17 cellular contexts compared by ENCODE assay signal in the genomic region with DNA sequence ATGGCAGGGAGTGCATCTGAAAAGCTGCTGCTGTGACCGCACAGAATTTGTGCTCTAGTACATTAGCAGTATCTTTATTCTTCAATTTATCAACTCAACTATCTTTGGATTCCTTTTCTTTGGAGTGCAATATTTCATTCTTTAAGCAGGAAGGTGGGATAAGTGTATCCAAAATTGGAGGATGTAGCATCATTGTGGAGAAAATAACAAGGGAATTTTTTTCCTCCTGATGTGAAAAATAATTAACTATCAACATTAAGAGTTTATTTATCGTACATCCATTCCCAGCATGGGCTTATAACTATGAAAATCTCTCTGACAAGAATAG. TPM values are rescaled to one million over a fixed set of nuclear protein-coding genes. Genes with fewer than 3 reads are reported as not detected.
A peak's percentile ranks its signal among the peaks of the same experiment; 100 is the strongest.
DNase-seq lines count a peak whose midpoint lies in the region; ATAC-seq and TF ChIP-seq lines count a peak whose summit lies in the region.
"Had no signal": no experiment of that assay in that cellular context is flagged by ENCODE, and none has a peak within 500 bp of the region (broad histone marks: within the 10 kb centered on the region; RNA-seq: fewer than 3 reads in every experiment).

No MANE protein-coding gene starts in this region.

- peaks cover 26% of the 10 kb centered on the region for H3K4me1 ChIP-seq in RWPE2 (ENCODE audit: insufficient read depth, poor library complexity, severe bottlenecking)
- H3K4me1 ChIP-seq in esophagus (ENCODE audit: control insufficient read depth in 2 of 2, insufficient read depth in 2 of 2, low read length in 1 of 2), result no peaks in the 10 kb centered on the region
- peaks cover 8 to 18% of the 10 kb centered on the region in 2 experiments for H3K4me1 ChIP-seq in neutrophil (ENCODE audit: control insufficient read depth in 1 of 2, insufficient read depth in 1 of 2, low read depth in 1 of 2, low read length in 1 of 2)
- H3K4me1 ChIP-seq: transverse colon had no signal

- no peak for DNase-seq in BJ (ENCODE audit: low read depth)
- no peak for DNase-seq in RWPE2 (ENCODE audit: low spot score)
- no peak for DNase-seq in DMS114 treated with DMSO at 0.1 percent for 48 hours (lab: John Stamatoyannopoulos, UW; ENCODE audit: unreplicated experiment)
- DNase-seq in superior temporal gyrus (ENCODE audit: extremely low spot score), result no peak
- no peak for DNase-seq in AML-193 (lab: John Stamatoyannopoulos, UW)
- DNase-seq in NCI-H446 treated with DMSO at 0.1 percent for 48 hours (lab: John Stamatoyannopoulos, UW), result no peak
- DNase-seq: activated CD8-positive, alpha-beta T cell treated with anti-CD3 and anti-CD28 coated beads, Interleukin-2, amount 10 ng/mL, durations not matched to agents 7 days and 5 days; foreskin melanocyte; GF-D8; Kasumi-1; NCI-H1694 treated with DMSO at 0.1 percent for 48 hours; NCI-H446; stimulated activated CD4-positive, alpha-beta T cell treated with anti-CD3 and anti-CD28 coated beads, Interleukin-4, amount 100 ng/mL, for 1 hour; transverse colon had no signal

- TF ChIP-seq CTCF in BJ (IDR thresholded peaks at IDR 0.05; ENCODE audit: insufficient read depth, low read depth, low read length), result no peak
- TF ChIP-seq CTCF in RWPE2 (IDR thresholded peaks at IDR 0.05; ENCODE audit: poor library complexity, severe bottlenecking), result no peak
- TF ChIP-seq CTCF in neutrophil (IDR thresholded peaks at IDR 0.05), result no peak

- CTCF ChIA-PET in BJ (lab: Yijun Ruan, JAX), result interaction anchor here (0.7 to 1.2 kb wide), 2 partner anchors 18 to 216 kb away, joined by 3 to 4 read pairs; no protein-coding TSS in a partner anchor

- 84 to 93% methylated on average over 2 of the region's 2 CpGs for WGBS in esophagus, 2 donors

- no peaks in the 10 kb centered on the region for H3K27me3 ChIP-seq in BJ (ENCODE audit: control insufficient read depth, insufficient read depth, low read length)
- H3K27me3 ChIP-seq in RWPE2 (ENCODE audit: insufficient read depth, poor library complexity, severe bottlenecking), result no peaks in the 10 kb centered on the region
- no peaks in the 10 kb centered on the region for H3K27me3 ChIP-seq in esophagus (ENCODE audit: control insufficient read depth in 1 of 2, insufficient read depth in 2 of 2, low read length in 2 of 2)
- H3K27me3 ChIP-seq in neutrophil, result no peaks in the 10 kb centered on the region
- H3K27me3 ChIP-seq: transverse colon had no signal

- H3K4me3 ChIP-seq in BJ (ENCODE audit: low read depth, low read length), result peak overlapping the region; percentile 1; the same call in 1 of the 2 replicates
- no peak overlapping the region for H3K4me3 ChIP-seq in RWPE2 (ENCODE audit: severe bottlenecking)
- H3K4me3 ChIP-seq in esophagus (ENCODE audit: low read depth in 1 of 2, low read length in 2 of 2), result no peak overlapping the region
- H3K4me3 ChIP-seq in neutrophil (ENCODE audit: low read depth in 1 of 2, low read length in 1 of 2), result peak overlapping the region in 1 of 2 experiments; percentile 32

- H3K36me3 ChIP-seq in BJ (ENCODE audit: control insufficient read depth, insufficient read depth, low read length), result no peaks in the 10 kb centered on the region
- no peaks in the 10 kb centered on the region for H3K36me3 ChIP-seq in RWPE2 (ENCODE audit: low read depth)
- H3K36me3 ChIP-seq in esophagus (ENCODE audit: control insufficient read depth in 2 of 2, insufficient read depth in 2 of 2, low read length in 1 of 2), result no peaks in the 10 kb centered on the region
- H3K36me3 ChIP-seq in neutrophil, result no peaks in the 10 kb centered on the region
- H3K36me3 ChIP-seq: transverse colon had no signal

- H3K9me3 ChIP-seq in RWPE2 (ENCODE audit: severe bottlenecking), result no peaks in the 10 kb centered on the region
- no peaks in the 10 kb centered on the region for H3K9me3 ChIP-seq in esophagus (ENCODE audit: control insufficient read depth in 2 of 2, insufficient read depth in 1 of 2, low read depth in 1 of 2, low read length in 1 of 2)
- no peaks in the 10 kb centered on the region for H3K9me3 ChIP-seq in neutrophil
- H3K9me3 ChIP-seq: transverse colon had no signal

- H3K27ac ChIP-seq in RWPE2 (ENCODE audit: poor library complexity, severe bottlenecking) (peak overlapping the region; percentile 20), esophagus (ENCODE audit: low read depth in 2 of 2, low read length in 1 of 2) (peak overlapping the region; percentile 24 to 70), neutrophil (peak overlapping the region; percentile 17)

- ATAC-seq in RWPE2 (ENCODE audit: low read depth), result no peak
- ATAC-seq: activated CD8-positive, alpha-beta T cell treated with anti-CD3 and anti-CD28 coated beads, Interleukin-2, amount 10 ng/mL, durations not matched to agents 7 days and 5 days; activated T-helper 17 cell treated with anti-CD3 and anti-CD28 coated beads, Interleukin-2, amount 50 U/mL, for 72 hours had no signal

- POLR2A ChIA-PET in BJ (lab: Charles Lee), result no interaction called here

RNA-seq across cellular contexts. Expression of a gene that starts 25.5 kb away (rescaled TPM):
- polyA plus RNA-seq in BJ (2011; rRNA removed), result 6.1 and 7.3 TPM in 2 replicates
- 3.7 and 9.1 TPM in 2 replicates for polyA minus RNA-seq in BJ (2011; rRNA and poly(A)+ RNA removed)
- polyA plus RNA-seq in esophagus, result 1 to 10 TPM; 2.1 to 4.0 TPM
